21 cellular contexts compared by ENCODE assay signal in the genomic region with DNA sequence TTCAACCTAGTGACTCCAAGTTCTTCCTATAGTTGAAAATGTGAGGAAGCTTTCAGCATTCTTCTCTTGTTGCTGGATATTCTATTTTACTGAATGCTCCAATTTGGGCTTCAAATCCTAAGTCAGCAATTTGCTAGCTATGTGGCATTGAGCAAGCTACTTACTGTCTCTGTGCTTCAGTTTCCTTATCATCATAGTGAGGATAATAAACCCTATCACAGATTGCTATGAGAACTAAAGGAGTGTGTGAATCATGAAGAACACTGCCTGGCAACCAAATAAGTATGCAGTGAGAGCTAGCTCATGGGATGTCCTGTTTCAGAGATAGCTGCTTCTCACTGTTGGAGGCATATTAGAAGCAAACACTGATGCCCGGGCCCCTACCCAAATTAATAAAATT.
DNase-seq lines count a peak whose midpoint lies in the region; ATAC-seq and TF ChIP-seq lines count a peak whose summit lies in the region.
"Had no signal": no experiment of that assay in that cellular context is flagged by ENCODE, and none has a peak within 500 bp of the region (broad histone marks: within the 10 kb centered on the region; RNA-seq: fewer than 3 reads in every experiment).

No MANE protein-coding gene starts in this region.

- no peak overlapping the region for H3K4me3 Mint-ChIP-seq in HFFc6
- H3K4me3 Mint-ChIP-seq: H9; mesothelial cell of epicardium; neural crest cell; T-helper 2 cell treated with Interferon-gamma antibody and Interleukin-4, amounts not matched to agents 5 μg/mL and 100 μg/mL, for 36 hours had no signal

- peak overlapping the region; percentile 76 for H3K27ac ChIP-seq in brain microvascular endothelial cell
- H3K27ac ChIP-seq: stomach, uterus had no signal

- DNase-seq in AG04449 (ENCODE audit: low read depth, low spot score) (peak; percentile 70), HFFc6 (peak; percentile 78), brain microvascular endothelial cell (peak; percentile 92), iris pigment epithelial cell (ENCODE audit: low read depth) (peak; percentile 91), cerebellar cortex (ENCODE audit: low spot score) (no peak), NCI-H1417 treated with DMSO at 0.1 percent for 48 hours (lab: John Stamatoyannopoulos, UW) (no peak), left lobe of liver (ENCODE audit: low spot score) (no peak)
- DNase-seq: activated CD4-positive, alpha-beta T cell treated with anti-CD3 and anti-CD28 coated beads for 48 hours; activated CD8-positive, alpha-beta memory T cell treated with anti-CD3 and anti-CD28 coated beads, Interleukin-2, amount 50 U/mL, for 48 hours; caudate nucleus; H9; NCI-H1694; retina; SHP77 treated with DMSO at 0.1 percent for 48 hours; stomach; uterus had no signal

- POLR2A ChIA-PET in AG04449 (lab: Yijun Ruan, JAX) = interaction anchor here (0.7 to 1.1 kb wide), 3 partner anchors 8 to 20 kb away, joined by 3 to 6 read pairs (median 3); no protein-coding TSS in a partner anchor

- H3K27me3 ChIP-seq in brain microvascular endothelial cell (replicated peaks) = no peaks in the 10 kb centered on the region
- H3K27me3 ChIP-seq: stomach, uterus had no signal

- H3K4me3 ChIP-seq in AG04449 (ENCODE audit: low read depth, low read length) = no peak overlapping the region
- H3K4me3 ChIP-seq in brain microvascular endothelial cell (ENCODE audit: low read depth, low read length) = no peak overlapping the region
- H3K4me3 ChIP-seq: stomach, uterus had no signal

- H3K4me1 Mint-ChIP-seq in HFFc6 (ENCODE audit: low read depth) = peaks cover 20% of the 10 kb centered on the region
- H3K4me1 Mint-ChIP-seq: H9, neural crest cell had no signal

- no peak for ATAC-seq in left lobe of liver
- no peak for ATAC-seq in GM21717 (IDR thresholded peaks at IDR 0.05; ENCODE audit: unreplicated experiment)
- ATAC-seq: activated naive CD4-positive, alpha-beta T cell treated with anti-CD3 and anti-CD28 coated beads, Interleukin-2, amount 50 U/mL, for 72 hours had no signal

- no peaks in the 10 kb centered on the region; the same call in 1 of the 2 replicates for H3K36me3 Mint-ChIP-seq in HFFc6 (ENCODE audit: low read depth)
- H3K36me3 Mint-ChIP-seq: activated naive CD4-positive, alpha-beta T cell treated with anti-CD3 and anti-CD28 coated beads, Interleukin-2, amount 50 U/mL, for 72 hours had no signal

- H3K27me3 Mint-ChIP-seq in HFFc6 (ENCODE audit: insufficient read depth) = no peaks in the 10 kb centered on the region; the same call in none of the 2 replicates

- in situ Hi-C loops in brain microvascular endothelial cell (cut with HindIII; ENCODE audit: low pct_ligation_motif_present, low sequenced_read_pairs) = no loop called here

- H3K36me3 ChIP-seq in brain microvascular endothelial cell (replicated peaks) = no peaks in the 10 kb centered on the region
- H3K36me3 ChIP-seq: stomach, uterus had no signal

- TF ChIP-seq CTCF in AG04449 (IDR thresholded peaks at IDR 0.05; ENCODE audit: insufficient read depth, low read length, missing control alignments) = no peak
- TF ChIP-seq CTCF in HFFc6 (IDR thresholded peaks at IDR 0.05) = no peak
- no peak for TF ChIP-seq CTCF in brain microvascular endothelial cell (IDR thresholded peaks at IDR 0.05; ENCODE audit: low read depth, low read length, missing control alignments)

- H3K9me3 Mint-ChIP-seq in HFFc6 = no peaks in the 10 kb centered on the region
- H3K9me3 Mint-ChIP-seq: H9 had no signal

- CTCF ChIA-PET in AG04449 (lab: Yijun Ruan, JAX) = interaction anchor here (1.1 kb wide), 1 partner anchor 86 kb away, joined by 5 read pairs; no protein-coding TSS in a partner anchor

- peak overlapping the region; percentile 59 for H3K27ac Mint-ChIP-seq in HFFc6
- H3K27ac Mint-ChIP-seq: activated naive CD4-positive, alpha-beta T cell treated with anti-CD3 and anti-CD28 coated beads, Interleukin-2, amount 50 U/mL, for 72 hours; H9; mesothelial cell of epicardium; T-helper 2 cell treated with Interferon-gamma antibody and Interleukin-4, amounts not matched to agents 5 μg/mL and 100 μg/mL, for 36 hours had no signal

Comparison
In these comparisons a context has a peak if more than half of its experiments do, and no peak if none do; other contexts are left out.
1. DNase-seq: peak in AG04449 (single experiment), HFFc6 (single experiment), brain microvascular endothelial cell (single experiment) and iris pigment epithelial cell (single experiment); none in cerebellar cortex (single experiment), NCI-H1417 treated with DMSO at 0.1 percent for 48 hours (single experiment) and left lobe of liver (single experiment).